19 cellular contexts compared by ENCODE assay signal in the genomic region with DNA sequence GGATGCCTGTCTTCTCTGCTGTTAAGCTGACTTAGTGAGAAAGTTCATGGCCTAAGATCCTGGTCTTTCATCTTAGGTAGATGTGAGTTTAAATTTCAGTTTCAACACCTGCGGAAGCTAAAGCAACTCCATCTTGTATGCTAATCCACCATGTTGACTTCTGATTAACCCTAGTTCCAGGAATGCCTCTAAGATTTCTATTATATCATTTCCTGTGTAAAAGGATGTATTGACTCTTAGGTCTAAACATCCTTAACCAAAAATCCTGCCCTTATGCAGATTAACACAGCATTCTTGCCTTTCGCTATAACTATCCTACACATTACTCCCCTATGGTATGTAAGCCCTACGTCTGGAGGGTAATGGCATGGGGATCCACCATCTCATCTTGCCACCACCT.
"Had no signal": no experiment of that assay in that cellular context is flagged by ENCODE, and none has a peak within 500 bp of the region (broad histone marks: within the 10 kb centered on the region; RNA-seq: fewer than 3 reads in every experiment).

No MANE protein-coding gene starts in this region.

- H3K27ac Mint-ChIP-seq: activated naive CD8-positive, alpha-beta T cell treated with anti-CD3 and anti-CD28 coated beads, Interleukin-2, amount 50 U/mL, for 24 hours; endodermal cell had no signal

- H3K4me3 Mint-ChIP-seq: activated naive CD8-positive, alpha-beta T cell treated with anti-CD3 and anti-CD28 coated beads, Interleukin-2, amount 50 U/mL, for 24 hours; endodermal cell; neural crest cell had no signal

- ATAC-seq: activated naive CD8-positive, alpha-beta T cell treated with anti-CD3 and anti-CD28 coated beads, Interleukin-2, amount 50 U/mL, for 24 hours; gastroesophageal sphincter; naive thymus-derived CD4-positive, alpha-beta T cell; right lobe of liver had no signal

- H3K9me3 Mint-ChIP-seq: activated naive CD8-positive, alpha-beta T cell treated with anti-CD3 and anti-CD28 coated beads, Interleukin-2, amount 50 U/mL, for 24 hours; endodermal cell had no signal

- H3K4me1 Mint-ChIP-seq: neural crest cell had no signal

- DNase-seq: activated CD4-positive, alpha-beta T cell treated with anti-CD3 and anti-CD28 coated beads for 4 hours; activated effector memory CD4-positive, alpha-beta T cell treated with anti-CD3 and anti-CD28 coated beads, Interleukin-2, amount 50 U/mL, for 16 hours; activated naive CD8-positive, alpha-beta T cell treated with anti-CD3 and anti-CD28 coated beads, Interleukin-2, amount 50 U/mL, for 24 hours; activated T-cell treated with anti-CD3 and anti-CD28 coated beads, Interleukin-2, amount 50 U/mL, for 1 hour; cerebellar nuclear complex; endodermal cell; esophagus squamous epithelium; head of caudate nucleus; hypothalamus; left ventricle myocardium inferior; naive thymus-derived CD4-positive, alpha-beta T cell; posterior cingulate gyrus; right lobe of liver; SK-N-SH; stimulated activated CD4-positive, alpha-beta T cell treated with anti-CD3 and anti-CD28 coated beads, Interleukin-1b, Interleukin-23, amount 100 ng/mL, for 48 hours; T-helper 9 cell; transverse colon had no signal
